In the genomic region with DNA sequence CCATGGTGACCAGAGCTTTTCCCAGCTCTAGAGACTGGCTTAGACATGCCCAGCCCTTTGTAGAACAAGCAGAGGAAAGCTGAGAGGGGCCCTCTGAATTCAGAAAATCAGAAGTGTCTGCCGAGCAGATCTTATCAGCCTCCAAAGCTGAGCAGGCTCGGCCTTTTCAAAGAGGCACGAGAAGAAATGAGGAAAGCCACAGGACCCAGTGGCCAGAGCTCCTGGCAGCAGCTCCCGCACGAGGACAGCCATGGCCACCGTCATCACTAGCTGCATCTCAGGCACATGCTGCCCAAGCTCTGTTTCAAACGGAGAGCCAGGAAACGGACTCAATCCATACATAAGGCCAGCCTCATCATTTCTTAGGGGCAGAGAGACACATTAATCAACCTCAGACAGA, we compare ENCODE assay signal across 19 cellular contexts.
"Had no signal": no experiment of that assay in that cellular context is flagged by ENCODE, and none has a peak within 500 bp of the region (broad histone marks: within the 10 kb centered on the region; RNA-seq: fewer than 3 reads in every experiment).

No MANE protein-coding gene starts in this region.

- ATAC-seq: SK-N-SH treated with all-trans-retinoic acid at 6 μM for 48 hours had no signal

- DNase-seq: KBM-7, MV-4-11, NCI-H1048, NCI-H1105, NCI-H1417, NCI-H1436 treated with DMSO at 0.1 percent for 48 hours, NCI-H1694, NCI-H187 treated with DMSO at 0.1 percent for 48 hours, NCI-H2029 treated with DMSO at 0.1 percent for 48 hours, NCI-H2171, NCI-H226, NCI-H446, NCI-H510A, NCI-H524 treated with DMSO at 0.1 percent for 48 hours, NCI-H69, NCI-H774, RPMI8226, SHP77 had no signal
